1 cellular context compared by ENCODE assay signal in genomic region chr10:79068562-79069324, GRCh38.
A peak's percentile ranks its signal among the peaks of the same experiment; 100 is the strongest.
TF ChIP-seq lines count a peak whose summit lies in the region.

ZMIZ1 (plus strand) TSS chr10:79068966; CDS start chr10:79201633, 132,667 bp downstream.

TF ChIP-seq in A549, 52 proteins besides CTCF, POLR2A, EP300 and RAD21 (continued from another document):
- no peak for TF ChIP-seq HES2 (IDR thresholded peaks at IDR 0.05)
- TF ChIP-seq SREBF2 (IDR thresholded peaks at IDR 0.05): no peak
- no peak for TF ChIP-seq ATOH8 (CRISPR knock-in tag; IDR thresholded peaks at IDR 0.05; ENCODE audit: low read depth)
- no peak for TF ChIP-seq RCOR1 (IDR thresholded peaks at IDR 0.05; ENCODE audit: low read depth, low read length)
- TF ChIP-seq BCL3 (IDR thresholded peaks at IDR 0.05): peak; percentile 82
